ENCODE assay signal across 1 cellular context in the genomic region with DNA sequence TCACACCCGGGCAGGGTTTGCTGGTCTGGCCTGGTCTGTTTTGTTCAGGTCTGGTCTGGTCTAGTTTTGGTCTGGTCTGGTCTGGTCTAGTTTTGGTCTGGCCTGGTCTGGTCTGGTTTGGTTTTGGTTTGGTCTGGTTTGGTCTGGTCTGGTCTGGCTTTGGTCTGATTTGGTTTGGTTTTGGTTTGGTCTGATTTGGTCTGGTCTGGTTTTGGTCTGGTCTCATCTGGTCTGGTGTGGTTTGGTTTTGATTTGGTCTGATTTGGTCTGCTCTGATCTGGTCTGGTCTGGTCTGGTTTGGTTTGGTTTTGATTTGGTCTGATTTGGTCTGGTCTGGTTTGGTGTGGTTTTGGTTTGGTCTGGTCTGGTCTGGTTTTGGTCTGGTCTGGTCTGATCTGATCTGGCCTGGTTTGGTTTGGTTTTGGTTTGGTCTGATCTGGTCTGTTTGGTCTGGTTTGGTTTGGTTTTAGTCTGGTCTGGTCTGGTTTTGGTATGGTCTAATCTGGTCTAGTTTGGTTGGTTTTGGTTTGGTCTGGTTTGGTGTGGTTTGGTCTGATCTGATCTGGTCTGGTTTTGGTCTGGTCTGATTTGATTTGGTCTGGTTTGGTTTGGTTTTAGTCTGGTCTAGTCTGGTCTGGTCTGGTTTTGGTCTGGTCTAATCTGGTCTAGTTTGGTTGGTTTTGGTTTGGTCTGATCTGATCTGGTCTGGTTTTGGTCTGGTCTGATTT.
A peak's percentile ranks its signal among the peaks of the same experiment; 100 is the strongest.
TF ChIP-seq lines count a peak whose summit lies in the region.

No MANE protein-coding gene starts in this region.

TF ChIP-seq in K562, 482 proteins besides CTCF, POLR2A, EP300 and RAD21 (continued from another document):
- TF ChIP-seq GTF2A2 (tag; IDR thresholded peaks at IDR 0.05), result no peak
- no peak for TF ChIP-seq POU5F1 (IDR thresholded peaks at IDR 0.05; ENCODE audit: borderline replicate concordance, low read depth, low read length, partially characterized antibody)
- TF ChIP-seq ZBTB8A (IDR thresholded peaks at IDR 0.05; ENCODE audit: partially characterized antibody), result no peak
- 0 out of 2 replicates have a peak, but pooled peaks have one; percentile 24 for TF ChIP-seq OTX1 (CRISPR knock-in tag; IDR thresholded peaks at IDR 0.05)
- TF ChIP-seq ELF4 (CRISPR knock-in tag; IDR thresholded peaks at IDR 0.05), result no peak
- peak; percentile 97 for TF ChIP-seq TRIM24 (IDR thresholded peaks at IDR 0.05)
- peak; percentile 10; the same call in 1 of the 2 replicates for TF ChIP-seq NR2C1 (IDR thresholded peaks at IDR 0.05)
- no peak for TF ChIP-seq NR2C1 (tag; IDR thresholded peaks at IDR 0.05)
- TF ChIP-seq ELF1 (tag; IDR thresholded peaks at IDR 0.05), result no peak
- TF ChIP-seq, protein P1, sequence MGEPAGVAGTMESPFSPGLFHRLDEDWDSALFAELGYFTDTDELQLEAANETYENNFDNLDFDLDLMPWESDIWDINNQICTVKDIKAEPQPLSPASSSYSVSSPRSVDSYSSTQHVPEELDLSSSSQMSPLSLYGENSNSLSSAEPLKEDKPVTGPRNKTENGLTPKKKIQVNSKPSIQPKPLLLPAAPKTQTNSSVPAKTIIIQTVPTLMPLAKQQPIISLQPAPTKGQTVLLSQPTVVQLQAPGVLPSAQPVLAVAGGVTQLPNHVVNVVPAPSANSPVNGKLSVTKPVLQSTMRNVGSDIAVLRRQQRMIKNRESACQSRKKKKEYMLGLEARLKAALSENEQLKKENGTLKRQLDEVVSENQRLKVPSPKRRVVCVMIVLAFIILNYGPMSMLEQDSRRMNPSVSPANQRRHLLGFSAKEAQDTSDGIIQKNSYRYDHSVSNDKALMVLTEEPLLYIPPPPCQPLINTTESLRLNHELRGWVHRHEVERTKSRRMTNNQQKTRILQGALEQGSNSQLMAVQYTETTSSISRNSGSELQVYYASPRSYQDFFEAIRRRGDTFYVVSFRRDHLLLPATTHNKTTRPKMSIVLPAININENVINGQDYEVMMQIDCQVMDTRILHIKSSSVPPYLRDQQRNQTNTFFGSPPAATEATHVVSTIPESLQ (CRISPR knock-in tag; IDR thresholded peaks at IDR 0.05), result no peak
- no peak for TF ChIP-seq NFATC3 (IDR thresholded peaks at IDR 0.05)
- TF ChIP-seq HDAC1 (IDR thresholded peaks at IDR 0.05), result 0 out of 4 replicates have a peak, but pooled peaks of 1 of the 2 experiments have one; percentile 14
- TF ChIP-seq RAD51 (IDR thresholded peaks at IDR 0.05; ENCODE audit: borderline replicate concordance, low read depth), result no peak; the same call in 1 of the 2 replicates
- TF ChIP-seq, protein P2, sequence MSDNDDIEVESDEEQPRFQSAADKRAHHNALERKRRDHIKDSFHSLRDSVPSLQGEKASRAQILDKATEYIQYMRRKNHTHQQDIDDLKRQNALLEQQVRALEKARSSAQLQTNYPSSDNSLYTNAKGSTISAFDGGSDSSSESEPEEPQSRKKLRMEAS (CRISPR knock-in tag; IDR thresholded peaks at IDR 0.05), result no peak
- TF ChIP-seq C11orf30 (IDR thresholded peaks at IDR 0.05; ENCODE audit: low read depth), result no peak
- no peak for TF ChIP-seq NONO (IDR thresholded peaks at IDR 0.05; ENCODE audit: low read depth in 2 of 2, low read length in 1 of 2)
- TF ChIP-seq RBM25 (IDR thresholded peaks at IDR 0.05; ENCODE audit: low read depth, low read length, severe bottlenecking), result no peak
- TF ChIP-seq, protein P3, sequence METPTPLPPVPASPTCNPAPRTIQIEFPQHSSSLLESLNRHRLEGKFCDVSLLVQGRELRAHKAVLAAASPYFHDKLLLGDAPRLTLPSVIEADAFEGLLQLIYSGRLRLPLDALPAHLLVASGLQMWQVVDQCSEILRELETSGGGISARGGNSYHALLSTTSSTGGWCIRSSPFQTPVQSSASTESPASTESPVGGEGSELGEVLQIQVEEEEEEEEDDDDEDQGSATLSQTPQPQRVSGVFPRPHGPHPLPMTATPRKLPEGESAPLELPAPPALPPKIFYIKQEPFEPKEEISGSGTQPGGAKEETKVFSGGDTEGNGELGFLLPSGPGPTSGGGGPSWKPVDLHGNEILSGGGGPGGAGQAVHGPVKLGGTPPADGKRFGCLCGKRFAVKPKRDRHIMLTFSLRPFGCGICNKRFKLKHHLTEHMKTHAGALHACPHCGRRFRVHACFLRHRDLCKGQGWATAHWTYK (CRISPR knock-in tag; IDR thresholded peaks at IDR 0.05), result no peak
- no peak for TF ChIP-seq POLR3G (IDR thresholded peaks at IDR 0.05; ENCODE audit: extremely low read depth, insufficient read length, insufficient replicate concordance)
- TF ChIP-seq, protein P4, sequence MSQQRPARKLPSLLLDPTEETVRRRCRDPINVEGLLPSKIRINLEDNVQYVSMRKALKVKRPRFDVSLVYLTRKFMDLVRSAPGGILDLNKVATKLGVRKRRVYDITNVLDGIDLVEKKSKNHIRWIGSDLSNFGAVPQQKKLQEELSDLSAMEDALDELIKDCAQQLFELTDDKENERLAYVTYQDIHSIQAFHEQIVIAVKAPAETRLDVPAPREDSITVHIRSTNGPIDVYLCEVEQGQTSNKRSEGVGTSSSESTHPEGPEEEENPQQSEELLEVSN (IDR thresholded peaks at IDR 0.05; ENCODE audit: borderline replicate concordance in 1 of 2, extremely low read depth in 1 of 2, insufficient read depth in 1 of 2, insufficient read length in 1 of 2, low read depth in 1 of 2, low read length in 1 of 2, poor library complexity in 1 of 2, severe bottlenecking in 1 of 2), result no peak
- peak; percentile 22 for TF ChIP-seq NCOA4 (IDR thresholded peaks at IDR 0.05; ENCODE audit: partially characterized antibody)
- no peak for TF ChIP-seq TCF7L2 (IDR thresholded peaks at IDR 0.05; ENCODE audit: low read depth, low read length)
- TF ChIP-seq PRDM10 (IDR thresholded peaks at IDR 0.05; ENCODE audit: partially characterized antibody), result peak; percentile 39
- no peak for TF ChIP-seq STAG1 (CRISPR knock-in tag; IDR thresholded peaks at IDR 0.05; ENCODE audit: borderline replicate concordance)
- no peak for TF ChIP-seq RBM17 (IDR thresholded peaks at IDR 0.05; ENCODE audit: borderline replicate concordance, low read depth, low read length)
- TF ChIP-seq, protein P5, sequence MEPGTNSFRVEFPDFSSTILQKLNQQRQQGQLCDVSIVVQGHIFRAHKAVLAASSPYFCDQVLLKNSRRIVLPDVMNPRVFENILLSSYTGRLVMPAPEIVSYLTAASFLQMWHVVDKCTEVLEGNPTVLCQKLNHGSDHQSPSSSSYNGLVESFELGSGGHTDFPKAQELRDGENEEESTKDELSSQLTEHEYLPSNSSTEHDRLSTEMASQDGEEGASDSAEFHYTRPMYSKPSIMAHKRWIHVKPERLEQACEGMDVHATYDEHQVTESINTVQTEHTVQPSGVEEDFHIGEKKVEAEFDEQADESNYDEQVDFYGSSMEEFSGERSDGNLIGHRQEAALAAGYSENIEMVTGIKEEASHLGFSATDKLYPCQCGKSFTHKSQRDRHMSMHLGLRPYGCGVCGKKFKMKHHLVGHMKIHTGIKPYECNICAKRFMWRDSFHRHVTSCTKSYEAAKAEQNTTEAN (CRISPR knock-in tag; IDR thresholded peaks at IDR 0.05), result no peak
- no peak for TF ChIP-seq TSC22D4 (tag; IDR thresholded peaks at IDR 0.05)
- no peak; a peak in 1 of 4 replicates for TF ChIP-seq KDM1A (IDR thresholded peaks at IDR 0.05)
- TF ChIP-seq YBX1 (IDR thresholded peaks at IDR 0.05), result no peak
- peak; percentile 38; the same call in 1 of the 2 replicates for TF ChIP-seq NCOA1 (IDR thresholded peaks at IDR 0.05; ENCODE audit: low read depth)
- no peak for TF ChIP-seq HMGN3 (IDR thresholded peaks at IDR 0.05; ENCODE audit: borderline replicate concordance, extremely low read depth, insufficient read length, low read depth, low read length)
- TF ChIP-seq ZNF217 (CRISPR knock-in tag; IDR thresholded peaks at IDR 0.05), result no peak
- peak; percentile 59 for TF ChIP-seq KLF16 (IDR thresholded peaks at IDR 0.05)
TF ChIP-seq in K562: peak in this region for 14.
